ENCODE assay signal across 10 cellular contexts in genomic region chr17:81443269-81443668, GRCh38. TPM values are rescaled to one million over a fixed set of nuclear protein-coding genes. Genes with fewer than 3 reads are reported as not detected.
"Had no signal": no experiment of that assay in that cellular context is flagged by ENCODE, and none has a peak within 500 bp of the region (broad histone marks: within the 10 kb centered on the region; RNA-seq: fewer than 3 reads in every experiment).

No MANE protein-coding gene starts in this region.

- H3K4me2 ChIP-seq: GM23338, KMS-11 had no signal

- DNase-seq: H7, HFFc6, Karpas-422, KBM-7 had no signal

- H3K36me3 ChIP-seq: HAP-1 had no signal

- H3K9me3 ChIP-seq: HAP-1 had no signal

- H3K27ac ChIP-seq: HL-60, KMS-11 had no signal

- H3K9ac ChIP-seq: KMS-11 had no signal

- ATAC-seq: GM23338, HCT116 had no signal

- H2AFZ ChIP-seq: GM23338 had no signal

- H3K4me1 ChIP-seq: HAP-1 had no signal

- H3K4me3 ChIP-seq: GM23338, HAP-1 had no signal

RNA-seq across cellular contexts. Expression of gene BAHCC1, which starts 48.0 kb away (rescaled TPM):
- polyA plus RNA-seq: IgD-negative memory B cell had no signal
